13 cellular contexts compared by ENCODE assay signal in the genomic region with DNA sequence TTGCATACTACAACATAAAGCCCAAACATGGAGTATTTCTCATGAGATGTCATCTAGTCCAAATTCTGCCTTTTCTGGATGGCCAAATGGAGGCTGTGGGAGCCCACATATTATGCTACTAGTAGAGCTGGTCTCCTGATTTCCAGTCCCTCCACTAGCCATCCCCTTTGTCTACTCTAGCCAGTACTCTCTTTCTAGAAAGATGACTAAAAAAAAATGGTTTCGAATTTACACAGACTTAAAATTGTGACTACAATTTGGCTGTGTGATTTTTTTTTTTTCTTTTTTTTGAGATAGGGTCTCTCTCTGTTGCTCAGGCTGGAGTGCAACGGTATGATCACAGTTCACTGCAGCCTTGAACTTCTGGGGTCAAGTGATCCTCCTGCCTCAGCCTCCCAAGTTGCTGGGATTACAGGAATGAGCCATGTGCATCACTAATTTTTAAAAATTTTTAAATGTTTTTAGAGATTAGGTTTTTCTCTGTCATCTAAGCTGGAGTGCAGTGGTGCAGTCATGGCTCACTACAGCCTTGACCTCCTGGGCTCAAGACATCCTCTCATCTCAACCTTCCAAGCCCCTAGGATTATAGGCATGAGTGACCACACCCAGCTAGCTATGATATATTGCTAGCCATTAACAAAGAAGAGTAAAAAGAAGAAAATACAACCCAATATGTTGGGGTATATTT.
DNase-seq lines count a peak whose midpoint lies in the region; ATAC-seq, FAIRE-seq and TF ChIP-seq lines count a peak whose summit lies in the region.
"Had no signal": no experiment of that assay in that cellular context is flagged by ENCODE, and none has a peak within 500 bp of the region (broad histone marks: within the 10 kb centered on the region; RNA-seq: fewer than 3 reads in every experiment).

No MANE protein-coding gene starts in this region.

- H3K27ac ChIP-seq in right lobe of liver: peak overlapping the region in 2 of 3 donors; percentile 79 to 93
- H3K27ac ChIP-seq in HepG2 (ENCODE audit: extremely low read length, insufficient read depth, low read length): no peak overlapping the region
- no peak overlapping the region for H3K27ac ChIP-seq in upper lobe of right lung
- H3K27ac ChIP-seq: SK-N-MC had no signal

- no peak for ATAC-seq in right lobe of liver
- no peak for ATAC-seq in HepG2
- peak; percentile 39 for ATAC-seq in GM21576 (IDR thresholded peaks at IDR 0.05; ENCODE audit: unreplicated experiment)
- ATAC-seq in HG03135 (IDR thresholded peaks at IDR 0.05; ENCODE audit: unreplicated experiment): peak; percentile 44
- ATAC-seq in upper lobe of right lung: no peak
- ATAC-seq: body of pancreas had no signal

- POLR2A ChIA-PET in HepG2 (lab: Yijun Ruan, JAX): no interaction called here

- no TSS peak for BruUV-seq in HepG2 (replicated peaks; lab: Mats Ljungman, UMichigan)

- no peak overlapping the region for H3K4me3 Mint-ChIP-seq in glutamatergic neuron (ENCODE audit: unreplicated experiment)
- H3K4me3 Mint-ChIP-seq: nephron had no signal

- 75% methylated on average over 2 of the region's 2 CpGs for WGBS in right lobe of liver (ENCODE audit: insufficient coverage, low coverage, low lambda C conversion rate, missing lambda C conversion rate)
- WGBS in HepG2 (ENCODE audit: low lambda C conversion rate): 0% methylated on average over 2 of the region's 2 CpGs

- intact Hi-C loops in right lobe of liver (cut with DNase I): loop anchor here in 1 of 2 donors (10.0 kb wide), 1 partner anchor 73 kb away; no protein-coding TSS in a partner anchor
- intact Hi-C loops in HepG2 (cut with micrococcal nuclease; ENCODE audit: unreplicated experiment): no loop called here
- intact Hi-C loops in upper lobe of right lung (cut with DNase I): no loop called here

- H3K9me3 ChIP-seq in right lobe of liver (no peaks in the 10 kb centered on the region), HepG2 (ENCODE audit: low read length) (no peaks in the 10 kb centered on the region), upper lobe of right lung (no peaks in the 10 kb centered on the region)
- H3K9me3 ChIP-seq: body of pancreas had no signal

- no peak for TF ChIP-seq RAD21 in HepG2 (CRISPR knock-in tag; IDR thresholded peaks at IDR 0.05)

- no peak for TF ChIP-seq POLR2A in right lobe of liver (IDR thresholded peaks at IDR 0.05)
- TF ChIP-seq POLR2A in HepG2 (IDR thresholded peaks at IDR 0.05; ENCODE audit: insufficient read depth in 1 of 2, low read depth in 2 of 2, low read length in 2 of 2): no peak

- no peak overlapping the region for H3K4me2 ChIP-seq in HepG2 (ENCODE audit: low read depth, low read length)

- no peaks in the 10 kb centered on the region for H3K9me3 Mint-ChIP-seq in glutamatergic neuron (ENCODE audit: unreplicated experiment)

- no peaks in the 10 kb centered on the region for H3K79me2 ChIP-seq in HepG2 (ENCODE audit: insufficient read depth, low read length)

- H3K4me1 ChIP-seq in right lobe of liver (peaks cover 0 to 23% (median 10%) of the 10 kb centered on the region in 4 donors), HepG2 (ENCODE audit: insufficient read depth, low read length) (peaks cover 30% of the 10 kb centered on the region), upper lobe of right lung (no peaks in the 10 kb centered on the region)

- H3K36me3 ChIP-seq in right lobe of liver (peaks cover 0 to 9% (median 0%) of the 10 kb centered on the region in 4 donors), HepG2 (replicated peaks in 1 of 2; ENCODE audit: control insufficient read depth in 1 of 2, insufficient read depth in 2 of 2, low read length in 2 of 2) (no peaks in the 10 kb centered on the region), upper lobe of right lung (no peaks in the 10 kb centered on the region)

- no peaks in the 10 kb centered on the region for H4K20me1 ChIP-seq in HepG2 (ENCODE audit: insufficient read depth, low read length)

- no peaks in the 10 kb centered on the region for H3K4me1 Mint-ChIP-seq in glutamatergic neuron (ENCODE audit: low read depth, unreplicated experiment)

- no peak overlapping the region for H3K9ac ChIP-seq in HepG2 (ENCODE audit: insufficient read depth, low read depth, low read length)

- no peak overlapping the region for H3K4me3 ChIP-seq in right lobe of liver
- no peak overlapping the region for H3K4me3 ChIP-seq in HepG2 (replicated peaks in 1 of 3; ENCODE audit: insufficient read depth in 1 of 3, low read depth in 2 of 3, low read length in 3 of 3)
- no peak overlapping the region for H3K4me3 ChIP-seq in upper lobe of right lung
- H3K4me3 ChIP-seq: body of pancreas, SK-N-MC had no signal

- no peak overlapping the region for H3K27ac Mint-ChIP-seq in glutamatergic neuron (ENCODE audit: unreplicated experiment)
- H3K27ac Mint-ChIP-seq: nephron had no signal

- TF ChIP-seq CTCF in right lobe of liver (IDR thresholded peaks at IDR 0.05) (no peak), HepG2 (CRISPR knock-in tag; IDR thresholded peaks at IDR 0.05) (no peak), upper lobe of right lung (IDR thresholded peaks at IDR 0.05) (no peak), glutamatergic neuron (IDR thresholded peaks at IDR 0.05; ENCODE audit: partially characterized antibody, unreplicated experiment) (no peak)

- no peak for FAIRE-seq in HepG2 (lab: Jason Lieb, UNC)
- FAIRE-seq: G401.6, small intestine had no signal

- in situ Hi-C loops in HepG2 (cut with HindIII; ENCODE audit: extremely low pct_ligation_motif_present, low pct_unique_long_range_greater_than_20kb): no loop called here

- H3K27me3 Mint-ChIP-seq in glutamatergic neuron (ENCODE audit: unreplicated experiment): no peaks in the 10 kb centered on the region

- peaks cover under 1% of the 10 kb centered on the region for H3K36me3 Mint-ChIP-seq in glutamatergic neuron (ENCODE audit: unreplicated experiment)

- DNase-seq in right lobe of liver: no peak
- DNase-seq in HepG2 (ENCODE audit: low spot score): no peak
- DNase-seq in upper lobe of right lung: no peak
- no peak for DNase-seq in glutamatergic neuron
- no peak for DNase-seq in NCI-H128 (lab: John Stamatoyannopoulos, UW; ENCODE audit: unreplicated experiment)
- DNase-seq in SKM-1 treated with dmso at 0.1 percent for 144 hours (lab: John Stamatoyannopoulos, UW; ENCODE audit: unreplicated experiment): no peak
- DNase-seq: body of pancreas, small intestine had no signal

- H2AFZ ChIP-seq in HepG2 (ENCODE audit: low read length): no peak overlapping the region

- CTCF ChIA-PET in HepG2 (lab: Yijun Ruan, JAX; ENCODE audit: low intra/inter-chr PET ratio, low total read pairs): no interaction called here

- no peak for TF ChIP-seq EP300 in HepG2 (IDR thresholded peaks at IDR 0.05; ENCODE audit: low read depth in 2 of 2, low read length in 2 of 2)
- no peak for TF ChIP-seq EP300 in HepG2 (CRISPR knock-in tag; IDR thresholded peaks at IDR 0.05; ENCODE audit: borderline replicate concordance)

- H3K27me3 ChIP-seq in right lobe of liver (no peaks in the 10 kb centered on the region), HepG2 (ENCODE audit: control insufficient read depth in 1 of 2, insufficient read depth in 2 of 2, low read length in 2 of 2) (peaks cover 0 to 4% of the 10 kb centered on the region in 2 experiments; a peak in 1 of 5 replicates), upper lobe of right lung (no peaks in the 10 kb centered on the region)
- H3K27me3 ChIP-seq: body of pancreas had no signal

TF ChIP-seq in HepG2, 621 proteins besides CTCF, POLR2A, EP300 and RAD21 (continues in another document):
- TF ChIP-seq BRCA1 (CRISPR knock-in tag; IDR thresholded peaks at IDR 0.05) (no peak), ZNF780A (CRISPR knock-in tag; IDR thresholded peaks at IDR 0.05) (no peak), KLF15 (CRISPR knock-in tag; IDR thresholded peaks at IDR 0.05; ENCODE audit: borderline replicate concordance) (no peak), FOXP1 (IDR thresholded peaks at IDR 0.05) (no peak), FOXP1 (CRISPR knock-in tag; IDR thresholded peaks at IDR 0.05) (no peak), SETDB1 (CRISPR knock-in tag; IDR thresholded peaks at IDR 0.05; ENCODE audit: borderline replicate concordance) (no peak)
- TF ChIP-seq, protein P1, sequence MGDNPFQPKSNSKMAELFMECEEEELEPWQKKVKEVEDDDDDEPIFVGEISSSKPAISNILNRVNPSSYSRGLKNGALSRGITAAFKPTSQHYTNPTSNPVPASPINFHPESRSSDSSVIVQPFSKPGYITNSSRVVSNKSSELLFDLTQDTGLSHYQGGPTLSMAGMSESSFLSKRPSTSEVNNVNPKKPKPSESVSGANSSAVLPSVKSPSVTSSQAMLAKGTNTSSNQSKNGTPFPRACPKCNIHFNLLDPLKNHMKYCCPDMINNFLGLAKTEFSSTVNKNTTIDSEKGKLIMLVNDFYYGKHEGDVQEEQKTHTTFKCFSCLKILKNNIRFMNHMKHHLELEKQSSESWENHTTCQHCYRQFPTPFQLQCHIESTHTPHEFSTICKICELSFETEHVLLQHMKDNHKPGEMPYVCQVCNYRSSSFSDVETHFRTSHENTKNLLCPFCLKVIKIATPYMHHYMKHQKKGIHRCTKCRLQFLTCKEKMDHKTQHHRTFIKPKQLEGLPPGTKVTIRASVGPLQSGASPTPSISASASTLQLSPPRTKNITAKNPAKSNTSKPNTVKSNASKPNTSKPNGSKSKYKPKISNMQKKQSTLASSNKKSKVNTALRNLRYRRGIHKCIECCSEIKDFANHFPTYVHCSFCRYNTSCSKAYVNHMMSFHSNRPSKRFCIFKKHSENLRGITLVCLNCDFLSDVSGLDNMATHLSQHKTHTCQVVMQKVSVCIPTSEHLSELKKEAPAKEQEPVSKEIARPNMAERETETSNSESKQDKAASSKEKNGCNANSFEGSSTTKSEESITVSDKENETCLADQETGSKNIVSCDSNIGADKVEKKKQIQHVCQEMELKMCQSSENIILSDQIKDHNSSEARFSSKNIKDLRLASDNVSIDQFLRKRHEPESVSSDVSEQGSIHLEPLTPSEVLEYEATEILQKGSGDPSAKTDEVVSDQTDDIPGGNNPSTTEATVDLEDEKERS (CRISPR knock-in tag; IDR thresholded peaks at IDR 0.05): no peak
- TF ChIP-seq, protein P2, sequence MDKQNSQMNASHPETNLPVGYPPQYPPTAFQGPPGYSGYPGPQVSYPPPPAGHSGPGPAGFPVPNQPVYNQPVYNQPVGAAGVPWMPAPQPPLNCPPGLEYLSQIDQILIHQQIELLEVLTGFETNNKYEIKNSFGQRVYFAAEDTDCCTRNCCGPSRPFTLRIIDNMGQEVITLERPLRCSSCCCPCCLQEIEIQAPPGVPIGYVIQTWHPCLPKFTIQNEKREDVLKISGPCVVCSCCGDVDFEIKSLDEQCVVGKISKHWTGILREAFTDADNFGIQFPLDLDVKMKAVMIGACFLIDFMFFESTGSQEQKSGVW (CRISPR knock-in tag; IDR thresholded peaks at IDR 0.05; ENCODE audit: borderline replicate concordance): no peak

Comparison
In these comparisons a context has a peak if more than half of its experiments do, and no peak if none do; other contexts are left out.
1. H3K27ac ChIP-seq: peak in right lobe of liver (2 of 3); none in HepG2 (single experiment) and upper lobe of right lung (single experiment).
2. ATAC-seq: peak in GM21576 (single experiment) and HG03135 (single experiment); none in right lobe of liver (0 of 4), HepG2 (single experiment) and upper lobe of right lung (single experiment).